16 cellular contexts compared by ENCODE assay signal in the genomic region with DNA sequence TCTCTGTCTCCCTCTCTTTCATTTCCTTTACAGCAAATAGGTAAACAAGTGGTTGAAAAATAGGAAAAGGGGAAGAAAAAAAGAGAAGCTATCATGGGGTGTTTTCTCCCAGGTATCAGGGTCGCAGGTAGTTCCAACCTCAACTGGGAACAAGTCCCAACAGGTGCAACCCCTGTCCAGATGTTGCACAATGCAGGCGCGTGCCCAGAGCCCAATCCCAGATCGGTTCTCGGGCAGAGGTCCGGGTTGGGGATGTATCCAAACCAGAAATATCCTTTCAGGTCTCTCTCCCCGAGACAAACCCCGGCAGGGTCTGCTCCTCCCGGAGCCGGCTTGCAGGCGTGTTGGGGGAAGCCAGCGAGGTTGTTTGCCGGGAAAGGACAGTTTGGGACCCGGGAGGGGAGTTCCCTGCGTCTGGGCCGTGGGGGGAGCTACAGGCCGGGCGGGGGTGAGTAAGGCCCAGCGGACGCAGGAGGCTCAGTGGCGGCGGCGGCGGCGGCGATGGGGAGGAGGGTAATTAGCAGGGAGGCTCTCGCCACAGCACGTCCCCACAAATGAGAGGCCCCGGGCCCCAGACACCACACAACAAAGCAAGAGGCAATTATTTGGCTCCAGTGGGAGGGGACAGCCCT. TPM values are rescaled to one million over a fixed set of nuclear protein-coding genes. Genes with fewer than 3 reads are reported as not detected.
A peak's percentile ranks its signal among the peaks of the same experiment; 100 is the strongest.
DNase-seq lines count a peak whose midpoint lies in the region; TF ChIP-seq lines count a peak whose summit lies in the region.
"Had no signal": no experiment of that assay in that cellular context is flagged by ENCODE, and none has a peak within 500 bp of the region (broad histone marks: within the 10 kb centered on the region; RNA-seq: fewer than 3 reads in every experiment).

No MANE protein-coding gene starts in this region.

- peak overlapping the region; percentile 20 for H3K27ac ChIP-seq in mesendoderm (ENCODE audit: low read depth, low read length)
- H3K27ac ChIP-seq: heart left ventricle, thyroid gland, WERI-Rb-1 had no signal

- peak overlapping the region; percentile 70 for H3K23ac ChIP-seq in mesendoderm (ENCODE audit: low read length)

- H3K18ac ChIP-seq in mesendoderm (ENCODE audit: low read length) = peak overlapping the region; percentile 60

- peak overlapping the region; percentile 73 for H3K4me2 ChIP-seq in mesendoderm (ENCODE audit: low read length)

- peak overlapping the region; percentile 85 for H3K4ac ChIP-seq in mesendoderm (ENCODE audit: low read depth, low read length)

- no peak overlapping the region for H4K8ac ChIP-seq in mesendoderm (ENCODE audit: low read depth, low read length)

- H3K79me1 ChIP-seq in mesendoderm (ENCODE audit: low read length) = no peaks in the 10 kb centered on the region

- H3K27me3 ChIP-seq in NT2/D1 (ENCODE audit: insufficient read depth, insufficient read length) (peaks cover 15% of the 10 kb centered on the region), mesendoderm (ENCODE audit: insufficient read depth, low read length, poor library complexity) (no peaks in the 10 kb centered on the region)
- H3K27me3 ChIP-seq: thyroid gland had no signal

- no peak overlapping the region for H2BK5ac ChIP-seq in mesendoderm (ENCODE audit: low read length)

- no peak overlapping the region for H4K5ac ChIP-seq in mesendoderm (ENCODE audit: low read length)

- H3K79me2 ChIP-seq in mesendoderm (ENCODE audit: control insufficient read depth, insufficient read depth, low read length) = no peaks in the 10 kb centered on the region

- no peaks in the 10 kb centered on the region for H3K36me3 ChIP-seq in NT2/D1 (ENCODE audit: insufficient read depth, insufficient read length, low read length)
- no peaks in the 10 kb centered on the region for H3K36me3 ChIP-seq in mesendoderm (ENCODE audit: control insufficient read depth, insufficient read depth, low read length)
- H3K36me3 ChIP-seq: heart left ventricle, thyroid gland, WERI-Rb-1 had no signal

- no peak overlapping the region for H2BK15ac ChIP-seq in mesendoderm (replicated peaks; ENCODE audit: low read depth)

- peak overlapping the region; percentile 88 for H3K56ac ChIP-seq in mesendoderm (ENCODE audit: low read length)

- no peak overlapping the region for H2BK120ac ChIP-seq in mesendoderm (ENCODE audit: low read depth, low read length)

- H2AK5ac ChIP-seq in mesendoderm (ENCODE audit: low read length) = no peak overlapping the region

- TF ChIP-seq CTCF in epithelial cell of esophagus (IDR thresholded peaks at IDR 0.05; ENCODE audit: insufficient read depth, low read depth, low read length, missing control alignments) = no peak

- DNase-seq in Daoy (ENCODE audit: low read depth) (peak; percentile 37), NT2/D1 (ENCODE audit: low read depth, low spot score) (no peak), epithelial cell of esophagus (ENCODE audit: low read depth) (peak; percentile 56), mesendoderm (peak; percentile 46), D341Med (ENCODE audit: low spot score) (no peak), inferior parietal cortex (ENCODE audit: extremely low spot score) (no peak), NCI-H1048 (lab: John Stamatoyannopoulos, UW) (no peak)
- DNase-seq in activated CD4-positive, CD25-positive, alpha-beta regulatory T cell (lab: John Stamatoyannopoulos, UW) = no peak
- DNase-seq: activated CD8-positive, alpha-beta memory T cell treated with anti-CD3 and anti-CD28 coated beads, Interleukin-2, amount 10 ng/mL, durations not matched to agents 7 days and 5 days; activated naive CD4-positive, alpha-beta T cell treated with anti-CD3 and anti-CD28 coated beads, Interleukin-2, amount 10 ng/mL, durations not matched to agents 7 days and 5 days; NCI-H2171 treated with DMSO at 0.1 percent for 48 hours; occipital lobe; thyroid gland; WERI-Rb-1 had no signal

- H3K9ac ChIP-seq in NT2/D1 (ENCODE audit: insufficient read length, low read depth) (peak overlapping the region; percentile 68), mesendoderm (ENCODE audit: low read length) (peak overlapping the region; percentile 62)

- H3K9me3 ChIP-seq in NT2/D1 (ENCODE audit: insufficient read depth, low read length) = no peaks in the 10 kb centered on the region
- H3K9me3 ChIP-seq: heart left ventricle, thyroid gland had no signal

- peaks cover 18% of the 10 kb centered on the region for H3K4me1 ChIP-seq in NT2/D1 (ENCODE audit: insufficient read depth, insufficient read length)
- H3K4me1 ChIP-seq in mesendoderm (ENCODE audit: control insufficient read depth, low read depth, low read length) = peaks cover 26% of the 10 kb centered on the region
- H3K4me1 ChIP-seq: thyroid gland had no signal

- WGBS in mesendoderm (ENCODE audit: extremely low coverage, insufficient coverage, low lambda C conversion rate) = no CpG with 5 or more reads among the region's 29 CpGs

- peak overlapping the region; percentile 19 for H3K4me3 ChIP-seq in NT2/D1 (ENCODE audit: insufficient read length, low read depth)
- no peak overlapping the region for H3K4me3 ChIP-seq in epithelial cell of esophagus (ENCODE audit: low read length)
- H3K4me3 ChIP-seq in mesendoderm (ENCODE audit: low read length) = peak overlapping the region; percentile 12
- H3K4me3 ChIP-seq: heart left ventricle, lung, thyroid gland had no signal

RNA-seq across cellular contexts. Expression of gene SP6, which starts 21.2 kb away (rescaled TPM):
- 0.06 and 0.23 TPM in 2 replicates for total RNA-seq in Daoy (2014; rRNA removed; shearing (Covaris generic))
- 0.91 TPM for polyA plus RNA-seq in mesendoderm (2013, experiment 1 of 2)
- 0.78 TPM for polyA plus RNA-seq in mesendoderm (2013, experiment 2 of 2)

RNA-seq across cellular contexts. Expression of gene SP2, which starts 23.9 kb away (rescaled TPM):
- total RNA-seq in Daoy (2014; rRNA removed; shearing (Covaris generic)) = 1.5 TPM in 2 replicates
- polyA plus RNA-seq in mesendoderm (2013, experiment 1 of 2) = 32.7 TPM
- 32.4 TPM for polyA plus RNA-seq in mesendoderm (2013, experiment 2 of 2)

RNA-seq across cellular contexts. Expression of gene SCRN2, which starts 31.1 kb away (rescaled TPM):
- 7.1 and 11.0 TPM in 2 replicates for total RNA-seq in Daoy (2014; rRNA removed; shearing (Covaris generic))
- 6.6 TPM for polyA plus RNA-seq in mesendoderm (2013, experiment 1 of 2)
- 7.7 TPM for polyA plus RNA-seq in mesendoderm (2013, experiment 2 of 2)

RNA-seq across cellular contexts. Expression of gene LRRC46, which starts 40.7 kb away (rescaled TPM):
- not detected in 2 replicates for total RNA-seq in Daoy (2014; rRNA removed; shearing (Covaris generic))
- polyA plus RNA-seq in mesendoderm (2013, experiment 1 of 2) = 0.20 TPM
- polyA plus RNA-seq in mesendoderm (2013, experiment 2 of 2) = 0.43 TPM
- total RNA-seq: occipital lobe had no signal

RNA-seq across cellular contexts. Expression of gene MRPL10, which starts 40.8 kb away (rescaled TPM):
- 26.3 and 41.3 TPM in 2 replicates for total RNA-seq in Daoy (2014; rRNA removed; shearing (Covaris generic))
- polyA plus RNA-seq in mesendoderm (2013, experiment 1 of 2) = 60.1 TPM
- polyA plus RNA-seq in mesendoderm (2013, experiment 2 of 2) = 60.8 TPM

Comparison
In these comparisons a context has a peak if more than half of its experiments do, and no peak if none do; other contexts are left out.
1. DNase-seq: peak in Daoy (single experiment), epithelial cell of esophagus (single experiment) and mesendoderm (single experiment); none in NT2/D1 (single experiment), D341Med (single experiment), activated CD4-positive, CD25-positive, alpha-beta regulatory T cell (0 of 4), inferior parietal cortex (single experiment) and NCI-H1048 (single experiment).